Comparison of ENCODE assay signal across 8 cellular contexts in genomic region chr6:34196116-34196832, GRCh38. TPM values are rescaled to one million over a fixed set of nuclear protein-coding genes. Genes with fewer than 3 reads are reported as not detected.
DNase-seq lines count a peak whose midpoint lies in the region; ATAC-seq and TF ChIP-seq lines count a peak whose summit lies in the region.

No MANE protein-coding gene starts in this region.

- no peaks in the 10 kb centered on the region for H4K20me1 ChIP-seq in GM23338 (replicated peaks; ENCODE audit: insufficient read depth)

- H3F3A ChIP-seq in GM23338 (replicated peaks; ENCODE audit: low read depth): peaks cover 15% of the 10 kb centered on the region; the same call in 1 of the 2 replicates

- TF ChIP-seq CTCF in GM23338 (conservative IDR thresholded peaks at IDR 0.05; ENCODE audit: low read depth in 2 of 2): peak; percentile 72 to 88

- H3K4me3 ChIP-seq in GM23338: peak overlapping the region; percentile 47

- H3K9me2 ChIP-seq in GM23338 (ENCODE audit: insufficient read depth): no peaks in the 10 kb centered on the region

- peaks cover 23% of the 10 kb centered on the region for H3K4me1 Mint-ChIP-seq in GM23338

- H3K27ac Mint-ChIP-seq in GM23338: no peak overlapping the region

- H2AFZ ChIP-seq in GM23338: peak overlapping the region; percentile 98

- H3K4me1 ChIP-seq in GM23338 (ENCODE audit: insufficient read depth): no peaks in the 10 kb centered on the region; the same call in 1 of the 2 replicates

- 0 out of 2 replicates have a peak, but pooled peaks cover 5% of the 10 kb centered on the region for H3K27me3 ChIP-seq in GM23338 (ENCODE audit: insufficient read depth)

- no peaks in the 10 kb centered on the region for H3K36me3 ChIP-seq in GM23338 (ENCODE audit: insufficient read depth)

- H3K79me2 ChIP-seq in GM23338 (replicated peaks; ENCODE audit: insufficient read depth): no peaks in the 10 kb centered on the region

- H3K36me3 Mint-ChIP-seq in GM23338 (ENCODE audit: low read depth): peaks cover 5% of the 10 kb centered on the region

- H3K4me3 Mint-ChIP-seq in GM23338: peak overlapping the region; percentile 42; the same call in 1 of the 3 replicates

- ATAC-seq in GM23338: peak; percentile 78

- H3K4me2 ChIP-seq in GM23338: peak overlapping the region; percentile 76

- DNase-seq in DMS53 (lab: John Stamatoyannopoulos, UW) (peak; percentile 84), GM23338 (ENCODE audit: low spot score) (peak; percentile 83), NCI-H1930 (lab: John Stamatoyannopoulos, UW) (peak; percentile 47 to 66), cerebellar cortex (ENCODE audit: low spot score) (peak; percentile 73), left kidney (ENCODE audit: low read depth, low spot score) (peak; percentile 88), NCI-H2227 (lab: John Stamatoyannopoulos, UW; ENCODE audit: unreplicated experiment) (no peak)
- peak; percentile 86 for DNase-seq in activated CD4-positive, alpha-beta T cell treated with anti-CD3 and anti-CD28 coated beads for 1 hour
- DNase-seq in stimulated activated CD4-positive, alpha-beta T cell treated with anti-CD3 and anti-CD28 coated beads, Interleukin-1b, Interleukin-23, amount 100 ng/mL, for 24 hours (ENCODE audit: low read depth in 4 of 4, low spot score in 1 of 4): peak; percentile 81 to 90 (median 83)

- H3K27me3 Mint-ChIP-seq in GM23338 (ENCODE audit: insufficient read depth, low read depth, poor library complexity): peaks cover 12% of the 10 kb centered on the region

- no peak overlapping the region for H3K27ac ChIP-seq in GM23338 (ENCODE audit: low read depth)

- H3K9me3 Mint-ChIP-seq in GM23338: peaks cover 9% of the 10 kb centered on the region

TF ChIP-seq in GM23338, 12 proteins besides CTCF, POLR2A, EP300 and RAD21:
- TF ChIP-seq CREB1 (CRISPR knock-in tag; IDR thresholded peaks at IDR 0.05; ENCODE audit: low read depth) (0 out of 2 replicates have a peak, but pooled peaks have one; percentile 11), ZNF331 (CRISPR knock-in tag; IDR thresholded peaks at IDR 0.05; ENCODE audit: low read depth) (no peak), POLR2AphosphoS5 (IDR thresholded peaks at IDR 0.05; ENCODE audit: low read depth) (no peak), ETS1 (IDR thresholded peaks at IDR 0.05) (no peak; the same call in 1 of the 2 replicates)

RNA-seq across cellular contexts. Expression of gene HMGA1, which starts 40.4 kb away (rescaled TPM):
- 1,700 and 2,052 TPM in 2 replicates for total RNA-seq in GM23338 (2014; rRNA removed; shearing (Covaris generic))
- 1,386 and 1,411 TPM in 2 replicates for polyA plus RNA-seq in GM23338 (2016; fragmentation: Nextera tagmentation; extraction: Ambion mirVana)

RNA-seq across cellular contexts. Expression of gene GRM4, which starts 50.4 kb away (rescaled TPM):
- total RNA-seq in GM23338 (2014; rRNA removed; shearing (Covaris generic)): 24.4 and 30.6 TPM in 2 replicates
- polyA plus RNA-seq in GM23338 (2016; fragmentation: Nextera tagmentation; extraction: Ambion mirVana): 7.0 and 8.7 TPM in 2 replicates

RNA-seq across cellular contexts. Expression of gene SMIM29, which starts 52.5 kb away (rescaled TPM):
- total RNA-seq in GM23338 (2014; rRNA removed; shearing (Covaris generic)): 5.0 and 9.0 TPM in 2 replicates
- 15.9 and 17.0 TPM in 2 replicates for polyA plus RNA-seq in GM23338 (2016; fragmentation: Nextera tagmentation; extraction: Ambion mirVana)
